ENCODE assay signal across 14 cellular contexts in the genomic region with DNA sequence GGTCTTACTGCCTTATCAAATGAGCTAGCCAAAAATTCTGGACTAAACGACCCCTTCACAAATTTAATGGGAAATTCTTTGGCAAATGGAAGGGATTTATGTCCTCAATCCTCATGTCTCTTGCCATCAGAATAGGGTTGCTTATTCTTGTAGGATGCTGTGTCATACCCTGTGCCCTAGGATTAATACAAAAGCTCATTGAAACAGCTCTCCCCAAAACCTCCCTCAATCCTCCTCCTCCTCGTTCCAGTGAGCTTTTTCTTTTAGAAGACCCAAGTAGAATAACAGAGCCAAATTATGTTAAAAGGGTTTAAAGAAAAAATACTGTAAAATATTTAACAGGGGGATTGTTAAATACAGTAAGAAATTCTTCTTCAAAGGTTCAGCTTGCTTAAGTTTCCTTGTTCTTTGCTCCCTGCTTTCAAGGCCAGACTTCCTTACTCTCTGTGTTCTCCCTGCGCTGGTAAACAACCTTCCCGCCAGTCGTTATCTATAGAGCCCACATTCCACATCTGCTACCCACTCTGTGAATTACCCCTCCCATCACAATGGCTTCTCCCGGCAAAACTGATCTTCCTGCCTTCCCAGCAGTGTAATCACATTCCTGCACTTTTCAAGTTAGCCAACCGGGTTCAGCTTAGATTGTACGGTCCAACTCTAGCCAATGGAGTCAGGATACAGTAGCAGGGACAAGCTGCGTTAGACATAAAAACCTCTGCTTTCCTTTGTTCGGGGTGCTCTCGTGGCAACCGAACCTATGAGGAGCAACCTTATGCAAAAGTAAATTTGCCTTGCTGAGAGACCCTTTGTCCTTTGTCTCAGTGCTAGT. TPM values are rescaled to one million over a fixed set of nuclear protein-coding genes. Genes with fewer than 3 reads are reported as not detected.
DNase-seq lines count a peak whose midpoint lies in the region; ATAC-seq, FAIRE-seq and TF ChIP-seq lines count a peak whose summit lies in the region.
"Had no signal": no experiment of that assay in that cellular context is flagged by ENCODE, and none has a peak within 500 bp of the region (broad histone marks: within the 10 kb centered on the region; RNA-seq: fewer than 3 reads in every experiment).

No MANE protein-coding gene starts in this region.

- H3K9me3 Mint-ChIP-seq in glutamatergic neuron (ENCODE audit: unreplicated experiment), result peaks cover 2% of the 10 kb centered on the region
- H3K9me3 Mint-ChIP-seq: central memory CD8-positive, alpha-beta T cell; IgD-negative memory B cell had no signal

- no peaks in the 10 kb centered on the region for H3K36me3 Mint-ChIP-seq in glutamatergic neuron (ENCODE audit: unreplicated experiment)

- peak; percentile 91 for FAIRE-seq in colon (lab: Jason Lieb, UNC)
- no peak for FAIRE-seq in frontal cortex (lab: Jason Lieb, UNC)
- FAIRE-seq: GM12891, H54 had no signal

- TF ChIP-seq EP300 in ovary (IDR thresholded peaks at IDR 0.05), result no peak

- TF ChIP-seq POLR2A in ovary (IDR thresholded peaks at IDR 0.05), result no peak

- no peak overlapping the region for H3K4me3 Mint-ChIP-seq in glutamatergic neuron (ENCODE audit: unreplicated experiment)
- H3K4me3 Mint-ChIP-seq: central memory CD8-positive, alpha-beta T cell; IgD-negative memory B cell had no signal

- H3K27me3 Mint-ChIP-seq in glutamatergic neuron (ENCODE audit: unreplicated experiment), result no peaks in the 10 kb centered on the region
- H3K27me3 Mint-ChIP-seq: central memory CD8-positive, alpha-beta T cell; IgD-negative memory B cell had no signal

- DNase-seq in EH (ENCODE audit: low read depth) (peak; percentile 31), right cardiac atrium (peak in 1 of 3 donors; percentile 59), ovary (peak; percentile 32 to 58 (median 53)), frontal cortex (ENCODE audit: low spot score in 2 of 2) (no peak), NCI-H1105 treated with DMSO at 0.1 percent for 48 hours (lab: John Stamatoyannopoulos, UW) (no peak), DMS53 (lab: John Stamatoyannopoulos, UW) (no peak), glutamatergic neuron (no peak)
- DNase-seq: foreskin keratinocyte had no signal

- TF ChIP-seq CTCF in ovary (IDR thresholded peaks at IDR 0.05) (no peak), glutamatergic neuron (IDR thresholded peaks at IDR 0.05; ENCODE audit: partially characterized antibody, unreplicated experiment) (no peak)

- 25% methylated on average over 12 of the region's 12 CpGs for WGBS in right cardiac atrium
- WGBS in ovary, 3 donors, result 2 to 13% (median 7%) methylated on average over 12 of the region's 12 CpGs

- H3K36me3 ChIP-seq in ovary, result no peaks in the 10 kb centered on the region

- H3K9me3 ChIP-seq in right cardiac atrium (ENCODE audit: control insufficient read depth, low read length) (no peaks in the 10 kb centered on the region), ovary (no peaks in the 10 kb centered on the region)

- H3K4me1 ChIP-seq in right cardiac atrium (ENCODE audit: control insufficient read depth, insufficient read depth, low read length), result peaks cover 13% of the 10 kb centered on the region
- H3K4me1 ChIP-seq in ovary (ENCODE audit: insufficient read depth), result peaks cover 17% of the 10 kb centered on the region
- H3K4me1 ChIP-seq: foreskin keratinocyte had no signal

- H3K4me1 Mint-ChIP-seq in glutamatergic neuron (ENCODE audit: low read depth, unreplicated experiment), result peaks cover 3% of the 10 kb centered on the region
- H3K4me1 Mint-ChIP-seq: central memory CD8-positive, alpha-beta T cell; IgD-negative memory B cell had no signal

- peak overlapping the region; percentile 93 for H3K27ac ChIP-seq in right cardiac atrium (ENCODE audit: low read length)
- peak overlapping the region in 1 of 2 donors; percentile 74 for H3K27ac ChIP-seq in ovary
- H3K27ac ChIP-seq: foreskin keratinocyte had no signal

- no peak overlapping the region for H3K4me3 ChIP-seq in right cardiac atrium (ENCODE audit: low read length)
- no peak overlapping the region for H3K4me3 ChIP-seq in ovary

- intact Hi-C loops in right cardiac atrium (cut with DNase I) (no loop called here), ovary (cut with DNase I) (no loop called here)

- H3K27me3 ChIP-seq in right cardiac atrium (ENCODE audit: control insufficient read depth, insufficient read depth), result no peaks in the 10 kb centered on the region
- no peaks in the 10 kb centered on the region for H3K27me3 ChIP-seq in ovary
- H3K27me3 ChIP-seq: foreskin keratinocyte had no signal

- peak; percentile 78 to 83 for ATAC-seq in right cardiac atrium
- ATAC-seq: foreskin keratinocyte, SK-N-SH treated with all-trans-retinoic acid at 6 μM for 48 hours had no signal

- H3K27ac Mint-ChIP-seq in glutamatergic neuron (ENCODE audit: unreplicated experiment), result no peak overlapping the region
- H3K27ac Mint-ChIP-seq: IgD-negative memory B cell had no signal

RNA-seq across cellular contexts. Expression of a gene that starts 9.7 kb away (rescaled TPM):
- total RNA-seq in right cardiac atrium (10 to 100 TPM; 13.2 to 25.3 (median 15.8) TPM), ovary (1 to 10 TPM in 4 of 7 donors, under 1 TPM in 3; 0.32 to 2.4 (median 1.1) TPM), frontal cortex (under 0.01 TPM), glutamatergic neuron (ENCODE audit: unreplicated experiment) (not detected)
- polyA plus RNA-seq in right cardiac atrium (38.7 TPM), ovary (1 to 10 TPM; 1.7 to 2.2 TPM)
- total RNA-seq: foreskin keratinocyte had no signal
- polyA plus RNA-seq: foreskin keratinocyte, IgD-negative memory B cell had no signal

RNA-seq across cellular contexts. Expression of a gene that starts 18.4 kb away (rescaled TPM):
- total RNA-seq in right cardiac atrium (100 to 1,000 TPM in 1 of 4 donors, 10 to 100 TPM in 2, 1 to 10 TPM in 1; 3.1 to 103 (median 36.3) TPM), ovary (100 to 1,000 TPM in 1 of 7 donors, 10 to 100 TPM in 5, under 1 TPM in 1; 0.66 to 186 (median 23.9) TPM), frontal cortex (0.41 TPM), glutamatergic neuron (ENCODE audit: unreplicated experiment) (not detected)
- polyA plus RNA-seq in right cardiac atrium (13.2 TPM), ovary (10 to 100 TPM; 20.0 to 30.1 TPM)
- total RNA-seq: foreskin keratinocyte had no signal
- polyA plus RNA-seq: foreskin keratinocyte, IgD-negative memory B cell had no signal

RNA-seq across cellular contexts. Expression of a gene that starts 20.7 kb away (rescaled TPM):
- total RNA-seq in right cardiac atrium (1 to 10 TPM; 4.5 to 7.9 (median 5.4) TPM), ovary (10 to 100 TPM; 10.6 to 23.1 (median 14.7) TPM), frontal cortex (10.2 TPM), glutamatergic neuron (ENCODE audit: unreplicated experiment) (7.1 TPM)
- polyA plus RNA-seq in right cardiac atrium (5.0 TPM), ovary (10 to 100 TPM; 16.8 to 20.4 TPM)

RNA-seq across cellular contexts. Expression of a gene that starts 20.9 kb away (rescaled TPM):
- total RNA-seq in right cardiac atrium, result 10 to 100 TPM; 37.2 to 45.9 (median 43.1) TPM
- polyA plus RNA-seq in right cardiac atrium, result 27.7 TPM
- total RNA-seq in ovary, result 10 to 100 TPM; 33.0 to 70.5 (median 59.1) TPM
- polyA plus RNA-seq in ovary, result 10 to 100 TPM; 45.2 to 81.7 TPM
- 57.1 TPM for total RNA-seq in frontal cortex
- 86.5 TPM for total RNA-seq in glutamatergic neuron (ENCODE audit: unreplicated experiment)

Comparison
In these comparisons a context has a peak if more than half of its experiments do, and no peak if none do; other contexts are left out.
1. DNase-seq: peak in EH (single experiment) and ovary (5 of 5); none in frontal cortex (0 of 2), NCI-H1105 treated with DMSO at 0.1 percent for 48 hours (single experiment), DMS53 (single experiment) and glutamatergic neuron (single experiment).
2. RNA of a gene that starts 9.7 kb away (total RNA-seq): 13.2 to 25.3 TPM in right cardiac atrium; 0.32 to 2.4 TPM in ovary, under 0.01 TPM in frontal cortex (single experiment) and not detected in glutamatergic neuron (single experiment); every median in the first group is over 4 times any median in the second.